In genomic region chr18:34626404-34627137, GRCh38 we compare ENCODE assay signal across 2 cellular contexts.
TF ChIP-seq lines count a peak whose summit lies in the region.

No MANE protein-coding gene starts in this region.

TF ChIP-seq in endothelial cell of umbilical vein, 7 proteins besides CTCF, POLR2A, EP300 and RAD21 (continued from another document):
- TF ChIP-seq MAX (IDR thresholded peaks at IDR 0.05; ENCODE audit: insufficient read depth, insufficient read length) (no peak), MYC (IDR thresholded peaks at IDR 0.05; ENCODE audit: low read depth, low read length) (no peak), EZH2 (IDR thresholded peaks at IDR 0.05; ENCODE audit: borderline replicate concordance, low read depth, low read length, severe bottlenecking) (no peak), FOS (IDR thresholded peaks at IDR 0.05; ENCODE audit: borderline replicate concordance, insufficient read depth, low read length) (no peak)

TF ChIP-seq in GM23338, 12 proteins besides CTCF, POLR2A, EP300 and RAD21 (continued from another document):
- TF ChIP-seq ZNF462 (CRISPR knock-in tag; IDR thresholded peaks at IDR 0.05) (no peak), EZH2phosphoT487 (IDR thresholded peaks at IDR 0.05; ENCODE audit: unreplicated experiment) (no peak), REST (IDR thresholded peaks at IDR 0.05; ENCODE audit: unreplicated experiment) (no peak), NANOG (IDR thresholded peaks at IDR 0.05; ENCODE audit: borderline replicate concordance) (no peak), POLR2AphosphoS5 (IDR thresholded peaks at IDR 0.05; ENCODE audit: low read depth) (no peak), ETS1 (IDR thresholded peaks at IDR 0.05) (no peak), ZNF331 (CRISPR knock-in tag; IDR thresholded peaks at IDR 0.05; ENCODE audit: low read depth) (no peak)
